ENCODE assay signal across 17 cellular contexts in the genomic region with DNA sequence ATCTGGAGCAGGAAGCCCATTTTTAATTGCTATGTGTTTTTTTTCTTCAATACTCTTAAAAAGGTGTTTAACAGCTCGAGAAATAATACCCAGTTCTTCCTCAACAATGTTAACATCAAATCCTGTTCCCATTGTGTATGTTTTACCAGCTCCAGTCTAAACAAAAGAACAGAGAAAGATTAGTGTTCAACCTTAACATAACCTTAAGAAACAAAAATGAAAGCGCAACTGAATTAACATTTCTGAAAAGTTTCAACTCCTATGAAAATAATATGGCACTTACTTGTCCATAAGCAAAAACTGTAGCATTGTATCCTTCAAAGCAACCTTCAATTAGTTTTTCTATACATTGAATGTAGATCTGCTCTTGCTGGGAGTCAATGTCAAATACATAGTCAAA.
"Had no signal": no experiment of that assay in that cellular context is flagged by ENCODE, and none has a peak within 500 bp of the region (broad histone marks: within the 10 kb centered on the region; RNA-seq: fewer than 3 reads in every experiment).

No MANE protein-coding gene starts in this region.

- H2AFZ ChIP-seq: neural progenitor cell, parathyroid adenoma had no signal

- H3K4me3 ChIP-seq: lower lobe of right lung, neural progenitor cell, thyroid gland had no signal

- H3K27me3 Mint-ChIP-seq: activated CD4-positive, alpha-beta memory T cell treated with anti-CD3 and anti-CD28 coated beads, Interleukin-2, amount 10 ng/mL, durations not matched to agents 7 days and 5 days had no signal

- H3K4me1 ChIP-seq: lower lobe of right lung, neural progenitor cell, parathyroid adenoma had no signal

- H3K4me2 ChIP-seq: neural progenitor cell had no signal

- H3K36me3 Mint-ChIP-seq: stimulated activated naive B cell treated with anti-CD40 and anti-IgM and Interleukin-4, amounts not matched to agents 10 μg/mL and 1 μg/mL and 100 μg/mL, for 72 hours had no signal

- FAIRE-seq: colon, endometrium, islet of Langerhans, TTC549 had no signal

- H3K79me2 ChIP-seq: parathyroid adenoma had no signal

- H3K36me3 ChIP-seq: lower lobe of right lung, neural progenitor cell, thyroid gland had no signal

- H3K9me3 Mint-ChIP-seq: activated naive CD4-positive, alpha-beta T cell treated with anti-CD3 and anti-CD28 coated beads for 36 hours; neural progenitor cell; stimulated activated naive B cell treated with anti-CD40 and anti-IgM and Interleukin-4, amounts not matched to agents 10 μg/mL and 1 μg/mL and 100 μg/mL, for 72 hours; WTC11 had no signal

- H3K27ac Mint-ChIP-seq: activated CD4-positive, alpha-beta memory T cell treated with anti-CD3 and anti-CD28 coated beads, Interleukin-2, amount 10 ng/mL, durations not matched to agents 7 days and 5 days; activated naive CD4-positive, alpha-beta T cell treated with anti-CD3 and anti-CD28 coated beads for 36 hours; mesothelial cell of epicardium; neural progenitor cell; stimulated activated naive B cell treated with anti-CD40 and anti-IgM and Interleukin-4, amounts not matched to agents 10 μg/mL and 1 μg/mL and 100 μg/mL, for 72 hours; WTC11 had no signal

- H3K27me3 ChIP-seq: neural progenitor cell, thyroid gland had no signal

- H3K9ac ChIP-seq: neural progenitor cell, parathyroid adenoma had no signal

- H3K27ac ChIP-seq: lower lobe of right lung, neural progenitor cell, parathyroid adenoma, thyroid gland had no signal

- H3K4me3 Mint-ChIP-seq: activated CD4-positive, alpha-beta memory T cell treated with anti-CD3 and anti-CD28 coated beads, Interleukin-2, amount 10 ng/mL, durations not matched to agents 7 days and 5 days; activated naive CD4-positive, alpha-beta T cell treated with anti-CD3 and anti-CD28 coated beads for 36 hours; mesothelial cell of epicardium; neural progenitor cell; stimulated activated naive B cell treated with anti-CD40 and anti-IgM and Interleukin-4, amounts not matched to agents 10 μg/mL and 1 μg/mL and 100 μg/mL, for 72 hours; WTC11 had no signal

- ATAC-seq: left colon; lower lobe of right lung; stimulated activated naive B cell treated with anti-CD40 and anti-IgM and Interleukin-4, amounts not matched to agents 10 μg/mL and 1 μg/mL and 100 μg/mL, for 72 hours; WTC11 had no signal

- DNase-seq: activated CD4-positive, alpha-beta memory T cell treated with anti-CD3 and anti-CD28 coated beads, Interleukin-2, amount 10 ng/mL, durations not matched to agents 7 days and 5 days; activated CD4-positive, alpha-beta T cell treated with anti-CD3 and anti-CD28 coated beads for 4 hours; activated naive CD4-positive, alpha-beta T cell treated with anti-CD3 and anti-CD28 coated beads for 36 hours; left colon; lower lobe of right lung; retina; stimulated activated CD4-positive, alpha-beta T cell treated with anti-CD3 and anti-CD28 coated beads, Interleukin-2, amount 100 ng/mL, for 48 hours; stimulated activated naive B cell treated with anti-CD40 and anti-IgM and Interleukin-4, amounts not matched to agents 10 μg/mL and 1 μg/mL and 100 μg/mL, for 72 hours; thyroid gland had no signal

- H3K9me3 ChIP-seq: lower lobe of right lung, thyroid gland had no signal
